9 cellular contexts compared by ENCODE assay signal in genomic region chr9:127546125-127546832, GRCh38.
DNase-seq lines count a peak whose midpoint lies in the region; FAIRE-seq and TF ChIP-seq lines count a peak whose summit lies in the region.
"Had no signal": no experiment of that assay in that cellular context is flagged by ENCODE, and none has a peak within 500 bp of the region (broad histone marks: within the 10 kb centered on the region; RNA-seq: fewer than 3 reads in every experiment).

No MANE protein-coding gene starts in this region.

- peaks cover 24% of the 10 kb centered on the region for H3K4me1 ChIP-seq in ovary (ENCODE audit: insufficient read depth)

- TF ChIP-seq POLR2A in ovary (IDR thresholded peaks at IDR 0.05), result no peak

- no peak for TF ChIP-seq EP300 in ovary (IDR thresholded peaks at IDR 0.05)

- H3K27ac ChIP-seq in C4-2B (peak overlapping the region; percentile 77), ovary (peak overlapping the region; percentile 1 to 67), dorsolateral prefrontal cortex (peak overlapping the region in 26 of 59 donors; percentile 7 to 84 (median 52))

- no peaks in the 10 kb centered on the region for H3K27me3 ChIP-seq in ovary
- H3K27me3 ChIP-seq in dorsolateral prefrontal cortex, result no peaks in the 10 kb centered on the region

- DNase-seq in RCC 7860 (ENCODE audit: low spot score) (peak; percentile 77), epithelial cell of proximal tubule (ENCODE audit: low read depth) (no peak), ovary (no peak), globus pallidus (ENCODE audit: low spot score) (no peak), islet precursor cell (no peak), dorsolateral prefrontal cortex (no peak), SKM-1 treated with dmso at 0.1 percent for 144 hours (lab: John Stamatoyannopoulos, UW; ENCODE audit: unreplicated experiment) (no peak)
- DNase-seq: NCI-H1048 had no signal

- H3K4me3 ChIP-seq in epithelial cell of proximal tubule (ENCODE audit: low read depth, low read length), result peak overlapping the region; percentile 24
- H3K4me3 ChIP-seq in ovary, result no peak overlapping the region
- H3K4me3 ChIP-seq in dorsolateral prefrontal cortex, result peak overlapping the region in 5 of 59 donors; percentile 4 to 36 (median 18)

- intact Hi-C loops in ovary (cut with DNase I), result no loop called here
- intact Hi-C loops in dorsolateral prefrontal cortex (cut with DNase I), result no loop called here

- TF ChIP-seq CTCF in C4-2B (conservative IDR thresholded peaks at IDR 0.05) (no peak), epithelial cell of proximal tubule (conservative IDR thresholded peaks at IDR 0.05; ENCODE audit: low read depth, low read length) (no peak), ovary (IDR thresholded peaks at IDR 0.05) (no peak), dorsolateral prefrontal cortex (IDR thresholded peaks at IDR 0.05 in 54 of 56, conservative IDR thresholded peaks at IDR 0.05 in 2 of 56; ENCODE audit: low read depth in 1 of 56, partially characterized antibody in 56 of 56) (no peak)

- no peaks in the 10 kb centered on the region for H3K36me3 ChIP-seq in ovary

- FAIRE-seq in RCC 7860 (lab: Jason Lieb, UNC), result peak; percentile 68

- 76 to 81% (median 80%) methylated on average over 14 of the region's 14 CpGs for WGBS in ovary, 3 donors

- no peaks in the 10 kb centered on the region for H3K9me3 ChIP-seq in ovary
